Comparison of ENCODE assay signal across 8 cellular contexts in the genomic region with DNA sequence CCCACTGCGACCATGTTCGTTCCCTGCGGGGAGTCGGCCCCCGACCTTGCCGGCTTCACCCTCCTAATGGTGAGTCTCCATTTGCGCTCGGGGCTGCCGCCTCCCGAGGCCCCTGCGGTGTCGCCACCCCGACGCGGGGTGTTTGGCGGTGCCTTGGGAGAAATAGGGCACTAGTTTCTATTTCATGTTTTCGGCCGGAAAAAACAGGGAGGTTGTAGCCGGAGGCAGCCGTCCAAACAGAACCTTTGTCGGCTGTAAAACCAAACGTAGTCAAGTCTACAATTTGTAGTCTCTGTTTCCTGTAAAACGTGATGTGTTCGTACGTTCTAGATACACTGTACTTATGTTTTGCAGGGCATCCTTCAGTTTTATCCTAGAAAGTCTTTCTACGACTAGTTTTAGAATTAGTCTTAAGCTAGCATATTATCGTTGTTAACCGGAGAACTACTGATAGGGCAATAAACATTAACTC. TPM values are rescaled to one million over a fixed set of nuclear protein-coding genes. Genes with fewer than 3 reads are reported as not detected.
DNase-seq lines count a peak whose midpoint lies in the region; ATAC-seq, FAIRE-seq and TF ChIP-seq lines count a peak whose summit lies in the region.

No MANE protein-coding gene starts in this region.

- H3K9me3 ChIP-seq in K562 (replicated peaks; ENCODE audit: control insufficient read depth, insufficient read depth, low read depth, low read length) (no peaks in the 10 kb centered on the region), mesenchymal stem cell (ENCODE audit: control insufficient read depth, low read length) (no peaks in the 10 kb centered on the region)

- peak overlapping the region; percentile 99 for H4K8ac ChIP-seq in mesenchymal stem cell (ENCODE audit: low read length)

- H3K79me1 ChIP-seq in mesenchymal stem cell (replicated peaks; ENCODE audit: low read length, poor library complexity, severe bottlenecking): peaks cover 8% of the 10 kb centered on the region

- H3K27me3 ChIP-seq in K562 (ENCODE audit: control insufficient read depth in 2 of 2, insufficient read depth in 2 of 2, low read length in 2 of 2) (no peaks in the 10 kb centered on the region), mesenchymal stem cell (ENCODE audit: control insufficient read depth in 1 of 2, insufficient read depth in 1 of 2, low read length in 2 of 2) (no peaks in the 10 kb centered on the region)

- H2BK12ac ChIP-seq in mesenchymal stem cell (ENCODE audit: low read length in 2 of 2): no peak overlapping the region

- in situ Hi-C loops in K562 (cut with MboI): no loop called here

- TF ChIP-seq EP300 in K562 (IDR thresholded peaks at IDR 0.05; ENCODE audit: low read length): no peak

- H3K9ac ChIP-seq in K562 (ENCODE audit: insufficient read depth in 1 of 2, low read depth in 2 of 2, low read length in 2 of 2) (peak overlapping the region; percentile 98 to 99), mesenchymal stem cell (ENCODE audit: low read length) (peak overlapping the region; percentile 95)

- H4K91ac ChIP-seq in mesenchymal stem cell (ENCODE audit: low read length): peak overlapping the region; percentile 19

- DNase-seq in K562 (ENCODE audit: extremely low read depth in 1 of 4, low spot score in 3 of 4): no peak
- DNase-seq in mesenchymal stem cell: no peak
- DNase-seq in GM20000 (ENCODE audit: low spot score): no peak
- DNase-seq in stimulated activated CD4-positive, alpha-beta T cell treated with anti-CD3 and anti-CD28 coated beads, Interleukin-12 subunit alpha, Interleukin-12 subunit beta, amount 100 ng/mL, for 4 hours: no peak
- DNase-seq in NCI-H2196 (lab: John Stamatoyannopoulos, UW; ENCODE audit: unreplicated experiment): no peak

- H3K36me3 ChIP-seq in K562 (ENCODE audit: control insufficient read depth, insufficient read depth, low read length): peaks cover 63% of the 10 kb centered on the region
- H3K36me3 ChIP-seq in mesenchymal stem cell (ENCODE audit: control insufficient read depth in 1 of 2, insufficient read depth in 2 of 2, low read depth in 1 of 2, low read length in 2 of 2): peaks cover 4 to 36% of the 10 kb centered on the region in 2 experiments

- TF ChIP-seq CTCF in K562 (IDR thresholded peaks at IDR 0.05 in 2 of 3, conservative IDR thresholded peaks at IDR 0.05 in 1 of 3; ENCODE audit: insufficient read depth in 2 of 3, low read depth in 1 of 3, low read length in 3 of 3) (no peak), GM20000 (IDR thresholded peaks at IDR 0.05; ENCODE audit: extremely low read depth, missing control alignments) (no peak)

- no peaks in the 10 kb centered on the region for H3K9me1 ChIP-seq in K562 (ENCODE audit: control insufficient read depth, insufficient read depth, low read length)

- H2BK120ac ChIP-seq in mesenchymal stem cell (ENCODE audit: low read depth, low read length): no peak overlapping the region

- peaks cover 14 to 15% of the 10 kb centered on the region in 2 experiments for H3K4me1 ChIP-seq in K562 (replicated peaks in 1 of 2; ENCODE audit: control insufficient read depth in 2 of 2, insufficient read depth in 2 of 2, low read length in 2 of 2)
- no peaks in the 10 kb centered on the region for H3K4me1 ChIP-seq in mesenchymal stem cell (ENCODE audit: control insufficient read depth, insufficient read depth, low read depth, low read length)

- peak overlapping the region; percentile 100 for H2BK5ac ChIP-seq in mesenchymal stem cell (ENCODE audit: low read depth, low read length, poor library complexity, severe bottlenecking)

- peak overlapping the region; percentile 73 to 99 for H3K18ac ChIP-seq in mesenchymal stem cell (ENCODE audit: low read depth in 1 of 2, low read length in 2 of 2)

- no TSS peak for BruUV-seq in K562 (replicated peaks; lab: Mats Ljungman, UMichigan)

- under 1% methylated on average over 28 of the region's 28 CpGs for WGBS in K562 (ENCODE audit: insufficient coverage, low coverage, missing lambda C conversion rate)
- WGBS in mesenchymal stem cell: under 1% methylated on average over 22 of the region's 28 CpGs

- peak overlapping the region in 1 of 2 experiments; percentile 3 for H3K23ac ChIP-seq in mesenchymal stem cell (ENCODE audit: low read length in 2 of 2)

- TF ChIP-seq POLR2A in GM10847 (IDR thresholded peaks at IDR 0.05; ENCODE audit: extremely low read depth, insufficient read length) (peak; percentile 42), K562 (conservative IDR thresholded peaks at IDR 0.05) (no peak)

- H3K4me3 ChIP-seq in K562 (peak overlapping the region; percentile 87), mesenchymal stem cell (ENCODE audit: insufficient read depth in 1 of 2, low read depth in 1 of 2, low read length in 2 of 2) (peak overlapping the region; percentile 90 to 96)

- TF ChIP-seq RAD21 in K562 (CRISPR knock-in tag; conservative IDR thresholded peaks at IDR 0.05 in 1 of 2, IDR thresholded peaks at IDR 0.05 in 1 of 2): no peak

- ATAC-seq in HG03135 (IDR thresholded peaks at IDR 0.05; ENCODE audit: unreplicated experiment) (peak; percentile 33), K562 (peak; percentile 66; the same call in 2 of the 3 replicates), GM19351 (IDR thresholded peaks at IDR 0.05; ENCODE audit: unreplicated experiment) (no peak)

- peak overlapping the region; percentile 98 for H2BK15ac ChIP-seq in mesenchymal stem cell (ENCODE audit: low read depth, poor library complexity, severe bottlenecking)

- H3K79me2 ChIP-seq in K562 (ENCODE audit: control insufficient read depth, insufficient read depth, low read length): peaks cover 76% of the 10 kb centered on the region

- H3K27ac ChIP-seq in K562 (ENCODE audit: extremely low read depth, low read depth, low read length): peak overlapping the region; percentile 97
- H3K27ac ChIP-seq in mesenchymal stem cell (ENCODE audit: low read length, poor library complexity, severe bottlenecking): peak overlapping the region; percentile 80

- peak overlapping the region; percentile 94 for H2AFZ ChIP-seq in K562 (ENCODE audit: low read depth, low read length)
- peak overlapping the region; percentile 20 for H2AFZ ChIP-seq in mesenchymal stem cell (ENCODE audit: low read depth, low read length)

- peak overlapping the region in 1 of 2 experiments; percentile 23 for H3K14ac ChIP-seq in mesenchymal stem cell (ENCODE audit: low read length in 2 of 2)

- peaks cover 2% of the 10 kb centered on the region; the same call in 1 of the 2 replicates for H4K20me1 ChIP-seq in K562 (replicated peaks; ENCODE audit: control insufficient read depth, insufficient read depth, low read length)

- POLR2A ChIA-PET in K562 (lab: Yijun Ruan, JAX): interaction anchor here (0.6 to 4.0 kb wide), 15 partner anchors 8 to 327 kb away, joined by 3 to 29 read pairs (median 4); a partner anchor contains a TSS

- no peak overlapping the region for H2AK5ac ChIP-seq in mesenchymal stem cell (ENCODE audit: low read length, severe bottlenecking)

- no peak for FAIRE-seq in K562 (lab: Jason Lieb, UNC)

- peak overlapping the region in 1 of 2 experiments; percentile 91 for H3K4ac ChIP-seq in mesenchymal stem cell (ENCODE audit: low read depth in 1 of 2, low read length in 2 of 2)

- intact Hi-C loops in K562 (cut with micrococcal nuclease): no loop called here

- peak overlapping the region; percentile 97 for H3K4me2 ChIP-seq in K562 (ENCODE audit: insufficient read depth, low read length)
- H3K4me2 ChIP-seq in mesenchymal stem cell (ENCODE audit: low read length, poor library complexity, severe bottlenecking): peak overlapping the region; percentile 59

- CTCF ChIA-PET in K562 (lab: Yijun Ruan, JAX; ENCODE audit: low intra/inter-chr PET ratio): no interaction called here

RNA-seq across cellular contexts. Expression of a gene that starts 0.3 kb away (rescaled TPM):
- total RNA-seq in K562 (2011; cell fraction: chromatin; rRNA removed; ENCODE audit: low replicate concordance): 38.5 and 51.7 TPM in 2 replicates
- total RNA-seq in K562 (2011; cell fraction: nucleolus; rRNA removed): 24.5 and 24.8 TPM in 2 replicates
- 34.8 and 40.9 TPM in 2 replicates for total RNA-seq in K562 (2011; cell fraction: nucleoplasm; rRNA removed)
- total RNA-seq in K562 (2014; rRNA removed): 59.9 and 76.9 TPM in 2 replicates
- total RNA-seq in K562 (2014; rRNA removed; fragmentation: Illumina TruSeq; extraction: Trizol): 116 and 125 TPM in 2 replicates
- total RNA-seq in K562 (2015; rRNA removed; fragmentation: Illumina TruSeq; extraction: Trizol): 101 and 111 TPM in 2 replicates
- total RNA-seq in K562 (2021): 90.2 and 95.6 TPM in 2 replicates
- polyA plus RNA-seq in K562 (2011; rRNA removed): 75.0 and 81.6 TPM in 2 replicates
- 35.3 and 54.9 TPM in 2 replicates for polyA plus RNA-seq in K562 (2011; cell fraction: cytosol; rRNA removed)
- 27.2 and 40.2 TPM in 2 replicates for polyA plus RNA-seq in K562 (2011; cell fraction: nucleus; rRNA removed)
- 79.8 and 97.3 TPM in 2 replicates for polyA plus RNA-seq in K562 (2012)
- 105 and 120 TPM in 2 replicates for polyA plus RNA-seq in K562 (2014; fragmentation: Illumina TruSeq; extraction: Trizol)
- polyA plus RNA-seq in K562 (2014; fragmentation: Nextera tagmentation; extraction: Ambion mirVana): 100 to 1,000 TPM; 194 to 271 TPM
- polyA plus RNA-seq in K562 (2014; rRNA removed): 82.8 and 92.7 TPM in 2 replicates
- 56.3 and 61.4 TPM in 2 replicates for polyA minus RNA-seq in K562 (2011; rRNA and poly(A)+ RNA removed)
- polyA minus RNA-seq in K562 (2011; cell fraction: cytosol; rRNA and poly(A)+ RNA removed): 38.3 and 45.0 TPM in 2 replicates
- polyA minus RNA-seq in K562 (2011; cell fraction: nucleus; rRNA and poly(A)+ RNA removed): 11.2 and 12.2 TPM in 2 replicates
- polyA plus RNA-seq in mesenchymal stem cell (2013, experiment 1 of 2): 73.3 TPM
- polyA plus RNA-seq in mesenchymal stem cell (2013, experiment 2 of 2): 80.6 TPM

RNA-seq across cellular contexts. Expression of a gene that starts 0.6 kb away (rescaled TPM):
- 25.3 and 46.3 TPM in 2 replicates for total RNA-seq in K562 (2011; cell fraction: chromatin; rRNA removed; ENCODE audit: low replicate concordance)
- total RNA-seq in K562 (2011; cell fraction: nucleolus; rRNA removed): 14.8 and 18.3 TPM in 2 replicates
- 23.8 and 31.1 TPM in 2 replicates for total RNA-seq in K562 (2011; cell fraction: nucleoplasm; rRNA removed)
- 22.1 and 27.3 TPM in 2 replicates for total RNA-seq in K562 (2014; rRNA removed)
- total RNA-seq in K562 (2014; rRNA removed; fragmentation: Illumina TruSeq; extraction: Trizol): 25.0 and 25.2 TPM in 2 replicates
- 16.9 and 21.1 TPM in 2 replicates for total RNA-seq in K562 (2015; rRNA removed; fragmentation: Illumina TruSeq; extraction: Trizol)
- 14.4 and 19.3 TPM in 2 replicates for total RNA-seq in K562 (2021)
- 20.5 and 26.3 TPM in 2 replicates for polyA plus RNA-seq in K562 (2011; rRNA removed)
- 10.6 and 11.9 TPM in 2 replicates for polyA plus RNA-seq in K562 (2011; cell fraction: cytosol; rRNA removed)
- polyA plus RNA-seq in K562 (2011; cell fraction: nucleus; rRNA removed): 12.4 and 16.0 TPM in 2 replicates
- 9.7 and 11.6 TPM in 2 replicates for polyA plus RNA-seq in K562 (2012)
- polyA plus RNA-seq in K562 (2014; fragmentation: Illumina TruSeq; extraction: Trizol): 15.7 and 16.2 TPM in 2 replicates
- polyA plus RNA-seq in K562 (2014; fragmentation: Nextera tagmentation; extraction: Ambion mirVana): 1 to 10 TPM; 5.3 to 5.6 TPM
- polyA plus RNA-seq in K562 (2014; rRNA removed): 21.5 and 23.3 TPM in 2 replicates
- 32.9 and 34.5 TPM in 2 replicates for polyA minus RNA-seq in K562 (2011; rRNA and poly(A)+ RNA removed)
- polyA minus RNA-seq in K562 (2011; cell fraction: cytosol; rRNA and poly(A)+ RNA removed): 7.8 and 12.5 TPM in 2 replicates
- 9.8 and 14.9 TPM in 2 replicates for polyA minus RNA-seq in K562 (2011; cell fraction: nucleus; rRNA and poly(A)+ RNA removed)
- 3.8 TPM for polyA plus RNA-seq in mesenchymal stem cell (2013, experiment 1 of 2)
- polyA plus RNA-seq in mesenchymal stem cell (2013, experiment 2 of 2): 4.8 TPM

RNA-seq across cellular contexts. Expression of a gene that starts 45.2 kb away (rescaled TPM):
- 21.5 and 33.5 TPM in 2 replicates for total RNA-seq in K562 (2011; cell fraction: chromatin; rRNA removed; ENCODE audit: low replicate concordance)
- 3.8 and 7.4 TPM in 2 replicates for total RNA-seq in K562 (2011; cell fraction: nucleolus; rRNA removed)
- total RNA-seq in K562 (2011; cell fraction: nucleoplasm; rRNA removed): 10.1 and 15.6 TPM in 2 replicates
- total RNA-seq in K562 (2014; rRNA removed) (10.0 and 12.7 TPM in 2 replicates), K562 (2014; rRNA removed; fragmentation: Illumina TruSeq; extraction: Trizol) (12.8 and 15.1 TPM in 2 replicates), K562 (2015; rRNA removed; fragmentation: Illumina TruSeq; extraction: Trizol) (11.8 and 13.9 TPM in 2 replicates), K562 (2021) (12.5 and 14.0 TPM in 2 replicates)
- polyA plus RNA-seq in K562 (2011; rRNA removed) (7.7 and 10.2 TPM in 2 replicates), K562 (2014; fragmentation: Illumina TruSeq; extraction: Trizol) (12.3 and 13.6 TPM in 2 replicates), K562 (2014; fragmentation: Nextera tagmentation; extraction: Ambion mirVana) (1 to 10 TPM; 2.9 to 3.3 TPM), K562 (2014; rRNA removed) (8.0 and 8.1 TPM in 2 replicates)
- polyA plus RNA-seq in K562 (2011; cell fraction: cytosol; rRNA removed): 4.0 and 5.0 TPM in 2 replicates
- polyA plus RNA-seq in K562 (2011; cell fraction: nucleus; rRNA removed): 8.5 and 9.5 TPM in 2 replicates
- 7.4 and 12.4 TPM in 2 replicates for polyA plus RNA-seq in K562 (2012)
- polyA minus RNA-seq in K562 (2011; rRNA and poly(A)+ RNA removed): 14.2 and 18.9 TPM in 2 replicates
- 8.0 and 8.1 TPM in 2 replicates for polyA minus RNA-seq in K562 (2011; cell fraction: cytosol; rRNA and poly(A)+ RNA removed)
- 3.5 and 7.7 TPM in 2 replicates for polyA minus RNA-seq in K562 (2011; cell fraction: nucleus; rRNA and poly(A)+ RNA removed)
- 22.1 TPM for polyA plus RNA-seq in mesenchymal stem cell (2013, experiment 1 of 2)
- polyA plus RNA-seq in mesenchymal stem cell (2013, experiment 2 of 2): 21.5 TPM
